In genomic region chr21:42251654-42252053, GRCh38 we compare ENCODE assay signal across 14 cellular contexts. TPM values are rescaled to one million over a fixed set of nuclear protein-coding genes. Genes with fewer than 3 reads are reported as not detected.
"Had no signal": no experiment of that assay in that cellular context is flagged by ENCODE, and none has a peak within 500 bp of the region (broad histone marks: within the 10 kb centered on the region; RNA-seq: fewer than 3 reads in every experiment).

No MANE protein-coding gene starts in this region.

- ATAC-seq: gastroesophageal sphincter; left colon; naive thymus-derived CD8-positive, alpha-beta T cell had no signal

- H3K9me3 ChIP-seq: esophagus squamous epithelium, gastroesophageal sphincter, stomach had no signal

- DNase-seq: esophagus squamous epithelium; foreskin fibroblast; glutamatergic neuron; kidney; left colon; mammary epithelial cell; naive thymus-derived CD8-positive, alpha-beta T cell; small intestine; stimulated activated CD4-positive, alpha-beta T cell treated with anti-CD3 and anti-CD28 coated beads, Interleukin-12 subunit alpha, Interleukin-12 subunit beta, amount 100 ng/mL, for 4 hours; stimulated activated naive CD4-positive, alpha-beta T cell; stomach; trophoblast cell had no signal

- H3K4me3 ChIP-seq: esophagus squamous epithelium, gastroesophageal sphincter, stomach had no signal

- H3K4me3 Mint-ChIP-seq: naive thymus-derived CD8-positive, alpha-beta T cell had no signal

- H3K27me3 Mint-ChIP-seq: naive thymus-derived CD8-positive, alpha-beta T cell had no signal

- H3K27me3 ChIP-seq: gastroesophageal sphincter, stomach had no signal

- H3K9me3 Mint-ChIP-seq: naive thymus-derived CD8-positive, alpha-beta T cell had no signal

- H3K27ac ChIP-seq: esophagus squamous epithelium, gastroesophageal sphincter, stomach had no signal

- H3K36me3 ChIP-seq: esophagus squamous epithelium, gastroesophageal sphincter, stomach had no signal

- H3K4me1 ChIP-seq: esophagus squamous epithelium had no signal

RNA-seq across cellular contexts. Expression of gene ABCG1, which starts 32.7 kb away (rescaled TPM):
- total RNA-seq: epithelial cell of proximal tubule had no signal
